15 cellular contexts compared by ENCODE assay signal in the genomic region with DNA sequence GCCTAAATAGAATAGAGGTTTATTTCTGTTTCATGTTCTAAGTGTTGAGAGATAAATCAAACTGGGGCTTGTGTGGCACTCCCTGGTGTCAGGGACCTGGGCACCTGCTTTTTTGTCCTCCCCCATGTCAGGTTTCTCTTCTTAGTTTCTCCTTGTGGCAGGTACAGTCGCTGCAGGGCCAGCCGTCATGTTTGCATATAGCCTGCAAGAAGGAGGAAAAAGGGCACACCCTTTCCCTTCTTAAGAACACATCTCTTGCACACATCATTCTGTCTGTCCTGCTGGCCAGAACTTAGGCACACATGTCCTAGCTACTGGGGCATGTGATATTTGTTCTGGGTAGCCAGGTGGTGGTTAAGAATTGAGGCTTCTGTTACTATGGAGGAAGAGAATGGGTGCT. TPM values are rescaled to one million over a fixed set of nuclear protein-coding genes. Genes with fewer than 3 reads are reported as not detected.
A peak's percentile ranks its signal among the peaks of the same experiment; 100 is the strongest.
DNase-seq lines count a peak whose midpoint lies in the region; ATAC-seq and TF ChIP-seq lines count a peak whose summit lies in the region.
"Had no signal": no experiment of that assay in that cellular context is flagged by ENCODE, and none has a peak within 500 bp of the region (broad histone marks: within the 10 kb centered on the region; RNA-seq: fewer than 3 reads in every experiment).

No MANE protein-coding gene starts in this region.

- CTCF ChIA-PET in activated CD4-positive, alpha-beta T cell treated with anti-CD3 and anti-CD28 coated beads for 36 hours (lab: Charles Lee): interaction anchor here (1.1 to 1.4 kb wide), 2 partner anchors 16 to 17 kb away, joined by 3 to 4 read pairs; no protein-coding TSS in a partner anchor
- CTCF ChIA-PET in activated B cell treated with CpG ODN at 0.5 μM for 24 hours (lab: Charles Lee): no interaction called here

- peak; percentile 18 for DNase-seq in activated CD4-positive, alpha-beta T cell treated with anti-CD3 and anti-CD28 coated beads for 36 hours
- no peak for DNase-seq in activated CD4-positive, alpha-beta T cell treated with anti-CD3 and anti-CD28 coated beads for 4 hours
- DNase-seq in activated B cell treated with CpG ODN at 0.5 μM for 24 hours (no peak), left lung (no peak), stomach (peak; percentile 58), globus pallidus (ENCODE audit: low spot score) (no peak), DMS114 treated with DMSO at 0.1 percent for 48 hours (lab: John Stamatoyannopoulos, UW; ENCODE audit: unreplicated experiment) (no peak)
- DNase-seq: activated CD4-positive, alpha-beta T cell treated with anti-CD3 and anti-CD28 coated beads for 1 hour; activated T-cell treated with anti-CD3 and anti-CD28 coated beads for 4 hours; left cardiac atrium; NCI-H1436 treated with DMSO at 0.1 percent for 48 hours had no signal

- no peak for TF ChIP-seq POLR2A in stomach (IDR thresholded peaks at IDR 0.05)

- peak; percentile 60 for ATAC-seq in activated CD4-positive, alpha-beta T cell treated with anti-CD3 and anti-CD28 coated beads for 36 hours
- ATAC-seq in activated B cell treated with CpG ODN at 0.5 μM for 24 hours (ENCODE audit: low read depth) (peak; percentile 18), left lung (peak; percentile 60), GM19328 (IDR thresholded peaks at IDR 0.05; ENCODE audit: unreplicated experiment) (no peak)

- peaks cover under 1% of the 10 kb centered on the region for H3K9me3 Mint-ChIP-seq in activated CD4-positive, alpha-beta T cell treated with anti-CD3 and anti-CD28 coated beads for 36 hours (ENCODE audit: low read depth)
- no peaks in the 10 kb centered on the region for H3K9me3 Mint-ChIP-seq in activated B cell treated with CpG ODN at 0.5 μM for 24 hours
- H3K9me3 Mint-ChIP-seq: activated naive CD4-positive, alpha-beta T cell treated with anti-CD3 and anti-CD28 coated beads, Interleukin-2, amount 50 U/mL, for 24 hours; T-helper 1 cell treated with Interleukin-12 subunit alpha and Interleukin-12 subunit beta and Interleukin-4 antibody, amounts not matched to agents 30 μg/mL and 1 μg/mL, for 36 hours had no signal

- peak overlapping the region; percentile 27 for H3K27ac Mint-ChIP-seq in activated CD4-positive, alpha-beta T cell treated with anti-CD3 and anti-CD28 coated beads for 36 hours
- H3K27ac Mint-ChIP-seq in activated B cell treated with CpG ODN at 0.5 μM for 24 hours: no peak overlapping the region
- H3K27ac Mint-ChIP-seq: activated naive CD4-positive, alpha-beta T cell treated with anti-CD3 and anti-CD28 coated beads, Interleukin-2, amount 50 U/mL, for 24 hours; T-helper 1 cell treated with Interleukin-12 subunit alpha and Interleukin-12 subunit beta and Interleukin-4 antibody, amounts not matched to agents 30 μg/mL and 1 μg/mL, for 36 hours had no signal

- no peak overlapping the region for H3K27ac ChIP-seq in left lung
- H3K27ac ChIP-seq in stomach: peak overlapping the region; percentile 9 to 66 (median 29)
- H3K27ac ChIP-seq: brain microvascular endothelial cell had no signal

- WGBS in stomach, 5 donors: 31 to 53% (median 50%) methylated on average over 2 of the region's 2 CpGs

- no peak overlapping the region for H3K4me3 Mint-ChIP-seq in activated CD4-positive, alpha-beta T cell treated with anti-CD3 and anti-CD28 coated beads for 36 hours
- no peak overlapping the region for H3K4me3 Mint-ChIP-seq in activated B cell treated with CpG ODN at 0.5 μM for 24 hours
- H3K4me3 Mint-ChIP-seq: activated naive CD4-positive, alpha-beta T cell treated with anti-CD3 and anti-CD28 coated beads, Interleukin-2, amount 50 U/mL, for 24 hours; T-helper 1 cell treated with Interleukin-12 subunit alpha and Interleukin-12 subunit beta and Interleukin-4 antibody, amounts not matched to agents 30 μg/mL and 1 μg/mL, for 36 hours had no signal

- H3K36me3 ChIP-seq in left lung (peaks cover 5 to 65% of the 10 kb centered on the region in 2 donors), stomach (peaks cover 19 to 85% (median 74%) of the 10 kb centered on the region in 4 donors)

- H3K27me3 ChIP-seq in left lung (no peaks in the 10 kb centered on the region), stomach (no peaks in the 10 kb centered on the region)
- H3K27me3 ChIP-seq: brain microvascular endothelial cell had no signal

- H3K4me1 Mint-ChIP-seq in activated CD4-positive, alpha-beta T cell treated with anti-CD3 and anti-CD28 coated beads for 36 hours: peaks cover 30% of the 10 kb centered on the region
- peaks cover 18% of the 10 kb centered on the region for H3K4me1 Mint-ChIP-seq in activated B cell treated with CpG ODN at 0.5 μM for 24 hours

- H3K4me3 ChIP-seq in left lung (no peak overlapping the region), stomach (no peak overlapping the region)

- POLR2A ChIA-PET in activated CD4-positive, alpha-beta T cell treated with anti-CD3 and anti-CD28 coated beads for 36 hours (lab: Charles Lee): no interaction called here
- POLR2A ChIA-PET in activated B cell treated with CpG ODN at 0.5 μM for 24 hours (lab: Charles Lee): no interaction called here

- intact Hi-C loops in activated CD4-positive, alpha-beta T cell treated with anti-CD3 and anti-CD28 coated beads for 36 hours (cut with DNase I, micrococcal nuclease): no loop called here
- intact Hi-C loops in activated B cell treated with CpG ODN at 0.5 μM for 24 hours (cut with micrococcal nuclease): no loop called here
- intact Hi-C loops in left lung (cut with DNase I): no loop called here
- intact Hi-C loops in stomach (cut with DNase I; ENCODE audit: low total_unique reads): no loop called here

- TF ChIP-seq CTCF in activated B cell treated with CpG ODN at 0.5 μM for 24 hours (IDR thresholded peaks at IDR 0.05) (no peak), left lung (IDR thresholded peaks at IDR 0.05) (no peak), stomach (IDR thresholded peaks at IDR 0.05) (peak in 1 of 7 experiments; percentile 17)

- peaks cover 63% of the 10 kb centered on the region for H3K36me3 Mint-ChIP-seq in activated CD4-positive, alpha-beta T cell treated with anti-CD3 and anti-CD28 coated beads for 36 hours (ENCODE audit: low read depth)
- peaks cover 81% of the 10 kb centered on the region for H3K36me3 Mint-ChIP-seq in activated B cell treated with CpG ODN at 0.5 μM for 24 hours (ENCODE audit: low read depth)

- H3K9me3 ChIP-seq in left lung (no peaks in the 10 kb centered on the region), stomach (no peaks in the 10 kb centered on the region)

- no peaks in the 10 kb centered on the region for H3K27me3 Mint-ChIP-seq in activated CD4-positive, alpha-beta T cell treated with anti-CD3 and anti-CD28 coated beads for 36 hours
- no peaks in the 10 kb centered on the region for H3K27me3 Mint-ChIP-seq in activated B cell treated with CpG ODN at 0.5 μM for 24 hours
- H3K27me3 Mint-ChIP-seq: activated naive CD4-positive, alpha-beta T cell treated with anti-CD3 and anti-CD28 coated beads, Interleukin-2, amount 50 U/mL, for 24 hours had no signal

- H3K4me1 ChIP-seq in left lung (no peaks in the 10 kb centered on the region), stomach (peaks cover 0 to 27% (median 22%) of the 10 kb centered on the region in 4 donors)

- no peak for TF ChIP-seq EP300 in stomach (IDR thresholded peaks at IDR 0.05)

RNA-seq across cellular contexts. Expression of a gene that starts 27.9 kb away (rescaled TPM):
- total RNA-seq in activated CD4-positive, alpha-beta T cell treated with anti-CD3 and anti-CD28 coated beads for 36 hours: 10 to 100 TPM; 25.1 to 28.9 TPM
- total RNA-seq in activated B cell treated with CpG ODN at 0.5 μM for 24 hours (20.0 and 20.2 TPM in 2 replicates), left lung (10 to 100 TPM; 16.5 to 17.3 TPM), stomach (10 to 100 TPM in 3 of 5 donors, 1 to 10 TPM in 2; 4.9 to 29.2 (median 10.3) TPM)
- 1 to 10 TPM; 5.4 to 6.4 (median 6.4) TPM for polyA plus RNA-seq in stomach

Comparison
In these comparisons a context has a peak if more than half of its experiments do, and no peak if none do; other contexts are left out.
1. DNase-seq: peak in activated CD4-positive, alpha-beta T cell treated with anti-CD3 and anti-CD28 coated beads for 36 hours (single experiment) and stomach (single experiment); none in activated CD4-positive, alpha-beta T cell treated with anti-CD3 and anti-CD28 coated beads for 4 hours (0 of 2), activated B cell treated with CpG ODN at 0.5 μM for 24 hours (single experiment), left lung (0 of 2), globus pallidus (single experiment) and DMS114 treated with DMSO at 0.1 percent for 48 hours (single experiment).
2. H3K27ac ChIP-seq: peak in stomach (5 of 5); none in left lung (0 of 2).